11 cellular contexts compared by ENCODE assay signal in genomic region chr20:48189177-48189576, GRCh38.
DNase-seq lines count a peak whose midpoint lies in the region; ATAC-seq and TF ChIP-seq lines count a peak whose summit lies in the region.
"Had no signal": no experiment of that assay in that cellular context is flagged by ENCODE, and none has a peak within 500 bp of the region (broad histone marks: within the 10 kb centered on the region; RNA-seq: fewer than 3 reads in every experiment).

No MANE protein-coding gene starts in this region.

- H3K9me3 ChIP-seq in smooth muscle cell (replicated peaks; ENCODE audit: low read depth) = no peaks in the 10 kb centered on the region

- H3K27me3 ChIP-seq in smooth muscle cell (ENCODE audit: low read depth) = no peaks in the 10 kb centered on the region
- H3K27me3 ChIP-seq: MG63 had no signal

- peak; percentile 6 for TF ChIP-seq CTCF in smooth muscle cell (IDR thresholded peaks at IDR 0.05; ENCODE audit: borderline replicate concordance, insufficient read depth, poor library complexity, severe bottlenecking)

- H3K4me1 ChIP-seq in smooth muscle cell (ENCODE audit: low read depth) = peaks cover 34% of the 10 kb centered on the region

- no peaks in the 10 kb centered on the region for H4K20me1 ChIP-seq in smooth muscle cell (ENCODE audit: low read depth)

- peak; percentile 87 for DNase-seq in SIG-M5 treated with dmso at 0.1 percent for 504 hours (lab: John Stamatoyannopoulos, UW; ENCODE audit: unreplicated experiment)
- no peak for DNase-seq in SIG-M5 (lab: John Stamatoyannopoulos, UW)
- peak; percentile 23 for DNase-seq in NCI-H69 (lab: John Stamatoyannopoulos, UW)
- DNase-seq in smooth muscle cell (lab: John Stamatoyannopoulos, UW; ENCODE audit: unreplicated experiment) = no peak
- no peak for DNase-seq in occipital lobe (lab: John Stamatoyannopoulos, UW)
- DNase-seq: activated CD4-positive, CD25-positive, alpha-beta regulatory T cell treated with anti-CD3 and anti-CD28 coated beads, Interleukin-2, amount 50 U/mL, for 72 hours; DMS153; MG63 had no signal

- H3K9ac ChIP-seq in smooth muscle cell (ENCODE audit: low read depth) = no peak overlapping the region

- no peaks in the 10 kb centered on the region for H3K79me2 ChIP-seq in smooth muscle cell (ENCODE audit: low read depth)

- no peak overlapping the region for H3K4me2 ChIP-seq in smooth muscle cell

- no peak overlapping the region for H3K27ac ChIP-seq in smooth muscle cell (ENCODE audit: low read depth)

- H3K36me3 ChIP-seq in smooth muscle cell (ENCODE audit: low read depth) = no peaks in the 10 kb centered on the region
- H3K36me3 ChIP-seq: MG63 had no signal

- H2AFZ ChIP-seq in smooth muscle cell (ENCODE audit: low read depth) = no peak overlapping the region

- ATAC-seq in esophagus mucosa (peak; percentile 48), GM18858 (IDR thresholded peaks at IDR 0.05; ENCODE audit: unreplicated experiment) (no peak), GM21367 (IDR thresholded peaks at IDR 0.05; ENCODE audit: unreplicated experiment) (no peak)

- H3F3A ChIP-seq in smooth muscle cell (ENCODE audit: low read depth) = peaks cover 15% of the 10 kb centered on the region

- no peak overlapping the region for H3K4me3 ChIP-seq in smooth muscle cell
- H3K4me3 ChIP-seq: MG63 had no signal

- 70% methylated on average over 3 of the region's 3 CpGs for whole genome bisulfite sequencing in smooth muscle cell (ENCODE audit: low lambda C conversion rate)

Comparison
In these comparisons a context has a peak if more than half of its experiments do, and no peak if none do; other contexts are left out.
1. DNase-seq: peak in SIG-M5 treated with dmso at 0.1 percent for 504 hours (single experiment) and NCI-H69 (single experiment); none in SIG-M5 (single experiment), smooth muscle cell (single experiment) and occipital lobe (single experiment).